Comparison of ENCODE assay signal across 9 cellular contexts in genomic region chr2:54122939-54123338, GRCh38. TPM values are rescaled to one million over a fixed set of nuclear protein-coding genes. Genes with fewer than 3 reads are reported as not detected.
DNase-seq lines count a peak whose midpoint lies in the region; ATAC-seq and TF ChIP-seq lines count a peak whose summit lies in the region.
"Had no signal": no experiment of that assay in that cellular context is flagged by ENCODE, and none has a peak within 500 bp of the region (broad histone marks: within the 10 kb centered on the region; RNA-seq: fewer than 3 reads in every experiment).

No MANE protein-coding gene starts in this region.

- H3K9me3 ChIP-seq in adrenal gland (replicated peaks in 1 of 3) (no peaks in the 10 kb centered on the region), heart left ventricle (peaks cover 0 to 10% (median 4%) of the 10 kb centered on the region in 12 donors)

- H3K4me1 ChIP-seq in adrenal gland (replicated peaks in 1 of 2) (peaks cover 5 to 19% of the 10 kb centered on the region in 2 donors), heart left ventricle (peaks cover 0 to 25% (median 8%) of the 10 kb centered on the region in 12 donors)

- DNase-seq in GM04503 (ENCODE audit: low read depth) (peak; percentile 62), adrenal gland (peak; percentile 45 to 74 (median 67)), heart left ventricle (peak in 4 of 5 donors; percentile 36 to 59 (median 51)), skeletal muscle cell (ENCODE audit: low read depth) (peak; percentile 51), OCI-M2 (lab: John Stamatoyannopoulos, UW; ENCODE audit: unreplicated experiment) (no peak), COLO668 (lab: John Stamatoyannopoulos, UW; ENCODE audit: unreplicated experiment) (no peak), NCI-H2107 treated with DMSO at 0.1 percent for 48 hours (lab: John Stamatoyannopoulos, UW; ENCODE audit: unreplicated experiment) (no peak), activated T-cell treated with anti-CD3 and anti-CD28 coated beads for 4 hours (no peak)
- DNase-seq: activated CD4-positive, alpha-beta T cell treated with anti-CD3 and anti-CD28 coated beads, Interleukin-2, amount 50 U/mL, for 1 hour had no signal

- 37 to 57% (median 49%) methylated on average over 3 to 4 of the region's 4 CpGs for WGBS in adrenal gland, 4 donors
- 34 to 44% (median 41%) methylated on average over 4 of the region's 4 CpGs for WGBS in heart left ventricle, 4 donors

- H3K27ac ChIP-seq in adrenal gland (peak overlapping the region; percentile 14 to 75 (median 73)), heart left ventricle (peak overlapping the region; percentile 28 to 92 (median 62))

- H3K36me3 ChIP-seq in adrenal gland (replicated peaks in 1 of 2), result no peaks in the 10 kb centered on the region
- H3K36me3 ChIP-seq in heart left ventricle, result peaks cover 0 to 8% (median 0%) of the 10 kb centered on the region in 9 donors

- ATAC-seq in heart left ventricle, result peak; percentile 94 to 98 (median 97)

- TF ChIP-seq POLR2A in adrenal gland (IDR thresholded peaks at IDR 0.05) (peak in 1 of 2 donors; percentile 72), heart left ventricle (IDR thresholded peaks at IDR 0.05) (no peak)

- no peaks in the 10 kb centered on the region for H3K27me3 ChIP-seq in adrenal gland
- H3K27me3 ChIP-seq in heart left ventricle, result no peaks in the 10 kb centered on the region

- no peak for TF ChIP-seq CTCF in adrenal gland (IDR thresholded peaks at IDR 0.05)
- no peak for TF ChIP-seq CTCF in heart left ventricle (IDR thresholded peaks at IDR 0.05)

- intact Hi-C loops in adrenal gland (cut with DNase I), result no loop called here
- intact Hi-C loops in heart left ventricle (cut with DNase I), result loop anchor here in 1 of 10 donors (5.0 kb wide), 1 partner anchor 599 kb away; the partner anchor contains the start of gene EML6

- H3K4me3 ChIP-seq in adrenal gland, result no peak overlapping the region
- H3K4me3 ChIP-seq in heart left ventricle, result peak overlapping the region in 9 of 12 donors; percentile 8 to 55 (median 41)
- no peak overlapping the region for H3K4me3 ChIP-seq in skeletal muscle cell (ENCODE audit: low read depth, low read length)

RNA-seq across cellular contexts. Expression of gene ACYP2, which starts 7.5 kb away (rescaled TPM):
- total RNA-seq in adrenal gland (100 to 1,000 TPM in 1 of 8 donors, 10 to 100 TPM in 7; 40.3 to 101 (median 51.7) TPM), heart left ventricle (10 to 100 TPM; 39.7 to 83.1 (median 53.2) TPM)
- polyA plus RNA-seq in adrenal gland (10 to 100 TPM; 49.3 to 72.1 (median 60.2) TPM), heart left ventricle (100 to 1,000 TPM in 1 of 2 donors, 10 to 100 TPM in 1; 42.0 to 107 TPM)

Comparison
In these comparisons a context has a peak if more than half of its experiments do, and no peak if none do; other contexts are left out.
1. DNase-seq: peak in GM04503 (single experiment), adrenal gland (7 of 7), heart left ventricle (4 of 5) and skeletal muscle cell (single experiment); none in OCI-M2 (single experiment), COLO668 (single experiment), NCI-H2107 treated with DMSO at 0.1 percent for 48 hours (single experiment) and activated T-cell treated with anti-CD3 and anti-CD28 coated beads for 4 hours (single experiment).
2. H3K4me3 ChIP-seq: peak in heart left ventricle (9 of 12); none in adrenal gland (0 of 4) and skeletal muscle cell (single experiment).